9 cellular contexts compared by ENCODE assay signal in the genomic region with DNA sequence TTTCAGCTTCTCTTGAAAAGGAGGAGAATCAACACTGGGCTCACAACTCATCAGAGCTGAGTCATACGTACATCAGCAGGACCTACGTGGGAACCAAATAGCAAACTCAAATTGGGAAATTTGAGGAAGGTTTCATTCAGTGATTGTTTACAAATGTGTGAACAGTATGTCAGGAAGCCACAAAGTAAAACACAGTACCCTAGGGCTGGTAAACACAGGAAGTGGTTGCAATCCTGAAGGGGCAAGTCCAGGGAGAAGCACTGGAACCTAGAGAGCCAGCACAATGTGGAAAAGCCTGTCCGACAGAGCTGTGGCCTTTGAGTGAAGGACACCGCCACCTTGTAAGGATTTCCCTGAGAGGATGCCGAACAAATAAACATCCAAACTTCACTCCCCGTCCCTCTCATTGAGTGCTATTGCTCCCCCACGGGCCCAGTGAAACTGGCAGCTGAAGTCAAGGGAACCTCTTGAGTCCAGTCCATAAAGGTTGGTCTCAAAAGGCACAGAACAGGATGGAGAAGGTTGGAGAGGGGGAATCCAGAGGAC. TPM values are rescaled to one million over a fixed set of nuclear protein-coding genes. Genes with fewer than 3 reads are reported as not detected.
DNase-seq lines count a peak whose midpoint lies in the region; ATAC-seq and TF ChIP-seq lines count a peak whose summit lies in the region.
"Had no signal": no experiment of that assay in that cellular context is flagged by ENCODE, and none has a peak within 500 bp of the region (broad histone marks: within the 10 kb centered on the region; RNA-seq: fewer than 3 reads in every experiment).

No MANE protein-coding gene starts in this region.

- peak overlapping the region; percentile 8 for H4K8ac ChIP-seq in trophoblast cell (ENCODE audit: low read depth, low read length)

- H3K9me3 ChIP-seq in Panc1 (ENCODE audit: control insufficient read depth, insufficient read depth, low read depth, low read length) (no peaks in the 10 kb centered on the region), trophoblast cell (ENCODE audit: insufficient read depth, low read depth, low read length) (no peaks in the 10 kb centered on the region), aorta (ENCODE audit: control insufficient read depth, low read length) (no peaks in the 10 kb centered on the region)

- peak overlapping the region in 1 of 2 experiments; percentile 1; a peak in 1 of 4 replicates for H3K4me3 ChIP-seq in Panc1 (ENCODE audit: low read depth in 2 of 2, low read length in 2 of 2)
- no peak overlapping the region for H3K4me3 ChIP-seq in trophoblast cell (ENCODE audit: low read depth, low read length)
- no peak overlapping the region for H3K4me3 ChIP-seq in aorta (ENCODE audit: low read length in 2 of 2)

- no peak overlapping the region for H4K12ac ChIP-seq in trophoblast cell (ENCODE audit: low read depth, low read length)

- H3K4me2 ChIP-seq in trophoblast cell (ENCODE audit: low read length) = peak overlapping the region; percentile 22

- intact Hi-C loops in Panc1 (cut with micrococcal nuclease; ENCODE audit: unreplicated experiment) (no loop called here), aorta (cut with DNase I) (no loop called here)

- peak overlapping the region; percentile 29 for H2BK12ac ChIP-seq in trophoblast cell (ENCODE audit: low read length)

- TF ChIP-seq CTCF in Panc1 (IDR thresholded peaks at IDR 0.05) = no peak

- H2BK5ac ChIP-seq in trophoblast cell (ENCODE audit: low read depth, low read length, poor library complexity) = peak overlapping the region; percentile 42

- H3K79me2 ChIP-seq in trophoblast cell (ENCODE audit: control insufficient read depth, insufficient read depth, low read length, poor library complexity) = peaks cover 2% of the 10 kb centered on the region

- no peak overlapping the region for H3K18ac ChIP-seq in trophoblast cell (ENCODE audit: low read length)

- peak; percentile 19 for DNase-seq in NCI-H2029 (lab: John Stamatoyannopoulos, UW)
- no peak for DNase-seq in NCI-H2029 treated with DMSO at 0.1 percent for 48 hours (lab: John Stamatoyannopoulos, UW)
- peak; percentile 98 for DNase-seq in Panc1 (ENCODE audit: low read depth, low spot score)
- DNase-seq in dedifferentiated amniotic fluid mesenchymal stem cell (ENCODE audit: extremely low spot score) = peak; percentile 89
- peak; percentile 95 to 96 for DNase-seq in trophoblast cell
- DNase-seq in aorta = no peak
- no peak for DNase-seq in NCI-H2171 treated with DMSO at 0.1 percent for 48 hours (lab: John Stamatoyannopoulos, UW)
- no peak for DNase-seq in activated T-cell treated with anti-CD3 and anti-CD28 coated beads, Interleukin-2, amount 50 U/mL, for 48 hours

- peak overlapping the region; percentile 50 for H2BK120ac ChIP-seq in trophoblast cell (ENCODE audit: insufficient read depth, low read length, poor library complexity)

- H3K4me1 ChIP-seq in Panc1 (ENCODE audit: control insufficient read depth, insufficient read depth, low read length) (no peaks in the 10 kb centered on the region), trophoblast cell (ENCODE audit: control insufficient read depth in 1 of 2, insufficient read depth in 2 of 2, low read length in 2 of 2) (peaks cover 11 to 18% of the 10 kb centered on the region in 2 experiments), aorta (ENCODE audit: control insufficient read depth in 1 of 2, insufficient read depth in 2 of 2, low read length in 2 of 2) (no peaks in the 10 kb centered on the region)

- H3K36me3 ChIP-seq in Panc1 (ENCODE audit: control insufficient read depth, insufficient read depth, low read length) = no peaks in the 10 kb centered on the region
- H3K36me3 ChIP-seq in trophoblast cell (ENCODE audit: control insufficient read depth in 1 of 2, insufficient read depth in 2 of 2, low read length in 2 of 2) = no peaks in the 10 kb centered on the region
- H3K36me3 ChIP-seq in aorta (ENCODE audit: control insufficient read depth in 1 of 2, insufficient read depth in 2 of 2, low read length in 1 of 2) = no peaks in the 10 kb centered on the region

- H2AFZ ChIP-seq in trophoblast cell (ENCODE audit: insufficient read depth, low read length, poor library complexity) = no peak overlapping the region

- in situ Hi-C loops in Panc1 (cut with HindIII; ENCODE audit: low pct_unique_long_range_greater_than_20kb, low sequenced_read_pairs) = no loop called here

- H3K23ac ChIP-seq in trophoblast cell (ENCODE audit: low read length) = no peak overlapping the region

- H3K79me1 ChIP-seq in trophoblast cell (ENCODE audit: low read length) = peaks cover 9% of the 10 kb centered on the region

- peak overlapping the region; percentile 10 for H3K14ac ChIP-seq in trophoblast cell (ENCODE audit: low read length)

- H3K27me3 ChIP-seq in Panc1 (ENCODE audit: control insufficient read depth, insufficient read depth, low read length) (no peaks in the 10 kb centered on the region), trophoblast cell (ENCODE audit: insufficient read depth, low read length) (no peaks in the 10 kb centered on the region), aorta (ENCODE audit: control insufficient read depth in 1 of 2, insufficient read depth in 2 of 2, low read length in 1 of 2) (no peaks in the 10 kb centered on the region)

- CTCF ChIA-PET in Panc1 (lab: Charles Lee) = interaction anchor here (0.5 kb wide), 1 partner anchor 73 kb away, joined by 5 read pairs; no protein-coding TSS in a partner anchor

- H4K91ac ChIP-seq in trophoblast cell (ENCODE audit: low read depth, low read length) = no peak overlapping the region

- no peak overlapping the region for H3K9ac ChIP-seq in trophoblast cell (ENCODE audit: low read length)

- POLR2A ChIA-PET in Panc1 (lab: Charles Lee) = no interaction called here

- no CpG with 5 or more reads among the region's 7 CpGs for WGBS in trophoblast cell (ENCODE audit: extremely low coverage, insufficient coverage, insufficient read length)
- 79 to 83% methylated on average over 7 of the region's 7 CpGs for WGBS in aorta, 2 donors

- peak; percentile 90 for ATAC-seq in Panc1
- ATAC-seq in aorta (ENCODE audit: low FRiP score) = no peak

- BruUV-seq in Panc1 (replicated peaks; lab: Mats Ljungman, UMichigan) = no TSS peak

- peak overlapping the region; percentile 31; the same call in 1 of the 2 replicates for H3K27ac ChIP-seq in Panc1 (ENCODE audit: low read length)
- peak overlapping the region; percentile 69 for H3K27ac ChIP-seq in trophoblast cell (ENCODE audit: low read depth, low read length)
- H3K27ac ChIP-seq in aorta (ENCODE audit: low read depth in 1 of 2, low read length in 2 of 2) = no peak overlapping the region
- H3K27ac ChIP-seq: 22Rv1 had no signal

- no peak overlapping the region for H2AK5ac ChIP-seq in trophoblast cell (ENCODE audit: low read length)

- no peak overlapping the region for H3K4ac ChIP-seq in trophoblast cell (ENCODE audit: low read depth, low read length)

RNA-seq across cellular contexts. Expression of gene RICTOR, which starts 26.7 kb away (rescaled TPM):
- total RNA-seq in Panc1 (2021; ENCODE audit: unreplicated experiment) = 21.3 TPM
- polyA plus RNA-seq in Panc1 (2012; ENCODE audit: insufficient read length) = 3.2 TPM
- 20.7 and 21.7 TPM in 2 replicates for polyA plus RNA-seq in trophoblast cell (2013)
- 10 to 100 TPM; 57.1 to 69.5 TPM for total RNA-seq in aorta
- polyA plus RNA-seq in aorta = 1 to 10 TPM; 3.9 to 6.3 TPM

Comparison
In these comparisons a context has a peak if more than half of its experiments do, and no peak if none do; other contexts are left out.
1. DNase-seq: peak in NCI-H2029 (single experiment), Panc1 (single experiment), dedifferentiated amniotic fluid mesenchymal stem cell (single experiment) and trophoblast cell (2 of 2); none in NCI-H2029 treated with DMSO at 0.1 percent for 48 hours (single experiment), aorta (0 of 2), NCI-H2171 treated with DMSO at 0.1 percent for 48 hours (single experiment) and activated T-cell treated with anti-CD3 and anti-CD28 coated beads, Interleukin-2, amount 50 U/mL, for 48 hours (0 of 2).
2. H3K27ac ChIP-seq: peak in Panc1 (single experiment) and trophoblast cell (single experiment); none in aorta (0 of 2).